In the genomic region with DNA sequence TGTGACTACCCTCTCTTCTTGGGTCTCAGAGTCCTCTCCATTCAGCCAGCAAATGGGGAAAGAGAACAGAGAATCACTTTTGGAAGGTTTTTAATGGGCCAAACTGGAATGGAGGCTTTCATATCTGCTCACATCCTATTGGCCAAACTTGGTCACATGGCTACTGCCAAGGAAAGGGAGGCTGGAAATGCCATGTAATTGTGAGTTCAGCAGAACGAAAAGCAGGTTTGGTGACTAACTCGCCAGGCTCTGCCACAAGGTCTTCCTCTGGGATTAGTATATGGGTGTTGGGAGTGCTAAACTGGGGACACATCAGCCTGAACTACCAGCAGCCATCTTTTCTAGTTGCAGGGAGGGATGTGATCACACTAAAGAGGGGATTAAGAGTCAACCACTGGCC, we compare ENCODE assay signal across 15 cellular contexts. TPM values are rescaled to one million over a fixed set of nuclear protein-coding genes. Genes with fewer than 3 reads are reported as not detected.
A peak's percentile ranks its signal among the peaks of the same experiment; 100 is the strongest.
DNase-seq lines count a peak whose midpoint lies in the region; ATAC-seq and TF ChIP-seq lines count a peak whose summit lies in the region.
"Had no signal": no experiment of that assay in that cellular context is flagged by ENCODE, and none has a peak within 500 bp of the region (broad histone marks: within the 10 kb centered on the region; RNA-seq: fewer than 3 reads in every experiment).

No MANE protein-coding gene starts in this region.

- intact Hi-C loops in IMR-90 (cut with micrococcal nuclease) = loop anchor here (10.0 kb wide), 1 partner anchor 48 kb away; no protein-coding TSS in a partner anchor

- in situ Hi-C loops in IMR-90 (cut with MboI; ENCODE audit: low sequenced_read_pairs) = loop anchor here (10.0 kb wide), 1 partner anchor 148 kb away; a partner anchor contains a TSS

- no peak overlapping the region for H4K8ac ChIP-seq in IMR-90 (ENCODE audit: low read depth in 2 of 2, low read length in 2 of 2)

- no peak overlapping the region for H3K9ac ChIP-seq in IMR-90 (ENCODE audit: low read depth, low read length)

- H2AK9ac ChIP-seq in IMR-90 (replicated peaks; ENCODE audit: low read depth, low read length, poor library complexity) = no peak overlapping the region

- POLR2A ChIA-PET in IMR-90 (lab: Charles Lee; ENCODE audit: unreplicated experiment) = no interaction called here
- POLR2A ChIA-PET in RWPE1 (lab: Yijun Ruan, JAX; ENCODE audit: low non-redundant PET) = no interaction called here

- no peak overlapping the region for H3K4me2 ChIP-seq in IMR-90 (ENCODE audit: low read depth, low read length)

- no peak overlapping the region for H2AK5ac ChIP-seq in IMR-90 (ENCODE audit: low read depth, low read length)

- H3K36me3 ChIP-seq in IMR-90 (ENCODE audit: control insufficient read depth, insufficient read depth, low read length) = no peaks in the 10 kb centered on the region

- no peak for TF ChIP-seq RAD21 in IMR-90 (IDR thresholded peaks at IDR 0.05; ENCODE audit: low read length)

- no peak overlapping the region for H3K4me3 ChIP-seq in IMR-90 (ENCODE audit: insufficient read depth, low read depth, low read length)

- dilution Hi-C loops in IMR-90 (cut with HindIII; ENCODE audit: low sequenced_read_pairs, unreplicated experiment) = no loop called here

- DNase-seq in IMR-90 (no peak), RWPE1 (ENCODE audit: low spot score) (peak; percentile 13), hepatic stellate cell (ENCODE audit: low spot score) (no peak)
- DNase-seq: C1 segment of cervical spinal cord, KG1, NCI-H1417 treated with DMSO at 0.1 percent for 48 hours, NCI-H1930, NCI-H345, NCI-H526, Right ventricle myocardium superior had no signal

- no peak overlapping the region for H3K56ac ChIP-seq in IMR-90 (ENCODE audit: extremely low read depth, insufficient read depth, low read length)

- no TSS peak for BruUV-seq in IMR-90 (replicated peaks; lab: Mats Ljungman, UMichigan)

- no peak overlapping the region for H2BK120ac ChIP-seq in IMR-90 (ENCODE audit: low read depth, low read length)

- no peak overlapping the region for H2BK20ac ChIP-seq in IMR-90 (ENCODE audit: low read depth, low read length)

- no peak overlapping the region for H2BK5ac ChIP-seq in IMR-90 (ENCODE audit: low read depth, low read length, poor library complexity, severe bottlenecking)

- no peak overlapping the region for H2AFZ ChIP-seq in IMR-90 (replicated peaks; ENCODE audit: low read length, poor library complexity)

- H3K79me1 ChIP-seq in IMR-90 (ENCODE audit: low read depth in 1 of 2, low read length in 2 of 2) = no peaks in the 10 kb centered on the region

- no peak overlapping the region for H3K4ac ChIP-seq in IMR-90 (ENCODE audit: low read depth, low read length)

- no peak for TF ChIP-seq POLR2A in IMR-90 (IDR thresholded peaks at IDR 0.05; ENCODE audit: low read depth, low read length)

- no peak overlapping the region for H3K14ac ChIP-seq in IMR-90 (replicated peaks; ENCODE audit: low read depth, low read length)

- no peak overlapping the region for H2BK15ac ChIP-seq in IMR-90 (ENCODE audit: low read depth, low read length)

- no peak overlapping the region for H4K5ac ChIP-seq in IMR-90 (ENCODE audit: low read depth, low read length)

- TF ChIP-seq CTCF in C4-2B (conservative IDR thresholded peaks at IDR 0.05) (no peak), IMR-90 (conservative IDR thresholded peaks at IDR 0.05; ENCODE audit: low read depth, low read length) (no peak), RWPE1 (conservative IDR thresholded peaks at IDR 0.05; ENCODE audit: low read depth) (no peak)

- CTCF ChIA-PET in IMR-90 (lab: Yijun Ruan, JAX) = no interaction called here
- CTCF ChIA-PET in RWPE1 (lab: Yijun Ruan, JAX) = interaction anchor here (0.6 kb wide), 1 partner anchor 182 kb away, joined by 4 read pairs; no protein-coding TSS in a partner anchor

- H3K18ac ChIP-seq in IMR-90 (ENCODE audit: low read depth, low read length) = no peak overlapping the region

- H3K27me3 ChIP-seq in IMR-90 (ENCODE audit: control insufficient read depth, insufficient read depth, low read length) = peaks cover 20% of the 10 kb centered on the region

- no peak overlapping the region for H4K91ac ChIP-seq in IMR-90 (ENCODE audit: insufficient read depth, low read depth, low read length)

- no peaks in the 10 kb centered on the region for H3K9me3 ChIP-seq in IMR-90 (ENCODE audit: control insufficient read depth, insufficient read depth, low read length)

- ATAC-seq in IMR-90 (ENCODE audit: low read depth) = no peak
- ATAC-seq in esophagus mucosa = peak; percentile 62
- ATAC-seq in HG03378 (IDR thresholded peaks at IDR 0.05; ENCODE audit: unreplicated experiment) = no peak
- ATAC-seq in GM19463 (IDR thresholded peaks at IDR 0.05; ENCODE audit: unreplicated experiment) = no peak
- ATAC-seq: Panc1 had no signal

- H3K9me1 ChIP-seq in IMR-90 (ENCODE audit: insufficient read depth, low read length) = no peaks in the 10 kb centered on the region

- H3K27ac ChIP-seq in C4-2B = peak overlapping the region; percentile 31
- H3K27ac ChIP-seq in IMR-90 (ENCODE audit: insufficient read depth, low read length) = no peak overlapping the region
- no peak overlapping the region for H3K27ac ChIP-seq in RWPE1

- no peak overlapping the region for H3K23ac ChIP-seq in IMR-90 (ENCODE audit: low read depth, low read length)

- WGBS in IMR-90 (ENCODE audit: extremely low coverage in 2 of 2, insufficient read length in 1 of 2), 2 experiments = no CpG with 5 or more reads among the region's 2 CpGs

- H3K4me1 ChIP-seq in IMR-90 (ENCODE audit: control insufficient read depth, insufficient read depth, low read length) = no peaks in the 10 kb centered on the region

- H4K20me1 ChIP-seq in IMR-90 (ENCODE audit: insufficient read depth, low read length) = no peaks in the 10 kb centered on the region

TF ChIP-seq in IMR-90, 13 proteins besides CTCF, POLR2A, EP300 and RAD21:
- TF ChIP-seq MXI1 (IDR thresholded peaks at IDR 0.05; ENCODE audit: borderline replicate concordance, low read depth, low read length) = no peak
- TF ChIP-seq, protein P1, sequence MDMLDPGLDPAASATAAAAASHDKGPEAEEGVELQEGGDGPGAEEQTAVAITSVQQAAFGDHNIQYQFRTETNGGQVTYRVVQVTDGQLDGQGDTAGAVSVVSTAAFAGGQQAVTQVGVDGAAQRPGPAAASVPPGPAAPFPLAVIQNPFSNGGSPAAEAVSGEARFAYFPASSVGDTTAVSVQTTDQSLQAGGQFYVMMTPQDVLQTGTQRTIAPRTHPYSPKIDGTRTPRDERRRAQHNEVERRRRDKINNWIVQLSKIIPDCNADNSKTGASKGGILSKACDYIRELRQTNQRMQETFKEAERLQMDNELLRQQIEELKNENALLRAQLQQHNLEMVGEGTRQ (IDR thresholded peaks at IDR 0.05; ENCODE audit: low read depth, low read length) = peak; percentile 51; the same call in 1 of the 2 replicates

RNA-seq across cellular contexts. Expression of a gene that starts 19.2 kb away (rescaled TPM):
- total RNA-seq in IMR-90 (2012; rRNA removed) (not detected in 2 replicates), esophagus mucosa (not detected)
- polyA plus RNA-seq in IMR-90 (2012; rRNA removed) = not detected in 2 replicates
- not detected in 2 replicates for polyA plus RNA-seq in IMR-90 (2012; cell fraction: cytosol; rRNA removed)
- polyA plus RNA-seq in IMR-90 (2012; cell fraction: nucleus; rRNA removed; ENCODE audit: low replicate concordance) = not detected in 2 replicates
- total RNA-seq: Right ventricle myocardium superior had no signal
